11 cellular contexts compared by ENCODE assay signal in the genomic region with DNA sequence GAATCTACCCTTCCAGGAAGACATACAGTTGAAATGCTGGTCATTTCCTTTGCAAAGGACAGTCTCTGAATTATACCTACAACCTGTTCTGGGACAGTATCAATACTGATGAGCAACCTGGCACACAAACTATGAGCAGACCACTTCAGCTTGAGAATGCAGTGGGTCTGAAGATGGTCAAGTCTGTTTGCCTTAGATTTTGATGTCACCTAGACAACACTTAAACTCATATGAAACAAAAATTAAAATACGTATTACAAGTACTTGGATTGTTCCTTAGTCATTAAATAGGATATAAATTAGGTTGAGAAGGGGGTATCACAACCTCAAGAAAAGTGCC. TPM values are rescaled to one million over a fixed set of nuclear protein-coding genes. Genes with fewer than 3 reads are reported as not detected.
DNase-seq lines count a peak whose midpoint lies in the region; ATAC-seq, FAIRE-seq and TF ChIP-seq lines count a peak whose summit lies in the region.
"Had no signal": no experiment of that assay in that cellular context is flagged by ENCODE, and none has a peak within 500 bp of the region (broad histone marks: within the 10 kb centered on the region; RNA-seq: fewer than 3 reads in every experiment).

No MANE protein-coding gene starts in this region.

- POLR2A ChIA-PET in CD8-positive, alpha-beta T cell (lab: Charles Lee): interaction anchor here (0.7 to 1.1 kb wide), 3 partner anchors 19 to 924 kb away, joined by 3 to 4 read pairs (median 3); no protein-coding TSS in a partner anchor

- no peak overlapping the region for H3K27ac ChIP-seq in CD8-positive, alpha-beta T cell (ENCODE audit: low read depth, low read length)
- H3K27ac ChIP-seq in HUES48 (ENCODE audit: low read depth, low read length): peak overlapping the region; percentile 36
- H3K27ac ChIP-seq in astrocyte (ENCODE audit: low read depth, low read length): no peak overlapping the region

- FAIRE-seq in astrocyte (lab: Jason Lieb, UNC): no peak

- no peak overlapping the region for H2AFZ ChIP-seq in astrocyte (ENCODE audit: low read depth, low read length)

- peak overlapping the region; percentile 89 for H3K4me2 ChIP-seq in astrocyte (ENCODE audit: low read length)

- H4K20me1 ChIP-seq in astrocyte (ENCODE audit: insufficient read depth, low read length): peaks cover 59% of the 10 kb centered on the region

- H3K4me3 ChIP-seq in CD8-positive, alpha-beta T cell (ENCODE audit: low read depth, low read length): no peak overlapping the region
- H3K4me3 ChIP-seq in HUES48 (ENCODE audit: low read depth, low read length) (peak overlapping the region; percentile 99), astrocyte (ENCODE audit: insufficient read depth, low read depth, low read length) (peak overlapping the region; percentile 92)
- H3K4me3 ChIP-seq: thyroid gland had no signal

- H3K27me3 Mint-ChIP-seq in CD8-positive, alpha-beta T cell (ENCODE audit: low read depth): no peaks in the 10 kb centered on the region
- no peaks in the 10 kb centered on the region for H3K27me3 Mint-ChIP-seq in astrocyte (ENCODE audit: low read depth, unreplicated experiment)
- no peaks in the 10 kb centered on the region for H3K27me3 Mint-ChIP-seq in nephron (ENCODE audit: low read depth)

- TF ChIP-seq CTCF in CD8-positive, alpha-beta T cell (IDR thresholded peaks at IDR 0.05): no peak
- no peak for TF ChIP-seq CTCF in astrocyte (IDR thresholded peaks at IDR 0.05; ENCODE audit: insufficient read depth, low read depth, low read length)
- TF ChIP-seq CTCF in nephron (IDR thresholded peaks at IDR 0.05; ENCODE audit: unreplicated experiment in 3 of 3): no peak
- no peak for TF ChIP-seq CTCF in GM10266 (IDR thresholded peaks at IDR 0.05; ENCODE audit: control insufficient read depth, insufficient read depth, low read depth, missing control alignments)

- peaks cover 77% of the 10 kb centered on the region for H3K36me3 Mint-ChIP-seq in CD8-positive, alpha-beta T cell
- H3K36me3 Mint-ChIP-seq in astrocyte (ENCODE audit: low read depth, unreplicated experiment): peaks cover 18% of the 10 kb centered on the region
- H3K36me3 Mint-ChIP-seq in nephron (ENCODE audit: low read depth): peaks cover 43% of the 10 kb centered on the region

- CTCF ChIA-PET in CD8-positive, alpha-beta T cell (lab: Charles Lee): interaction anchor here (4.8 kb wide), 1 partner anchor 19 kb away, joined by 23 read pairs; no protein-coding TSS in a partner anchor

- H3K4me1 Mint-ChIP-seq in CD8-positive, alpha-beta T cell (ENCODE audit: low read depth): peaks cover 65% of the 10 kb centered on the region
- H3K4me1 Mint-ChIP-seq in astrocyte (ENCODE audit: low read depth, unreplicated experiment): peaks cover 20% of the 10 kb centered on the region
- H3K4me1 Mint-ChIP-seq in nephron: peaks cover 35% of the 10 kb centered on the region

- H3K79me2 ChIP-seq in astrocyte (ENCODE audit: insufficient read depth, low read length): peaks cover 82% of the 10 kb centered on the region

- peaks cover 19% of the 10 kb centered on the region for H3K36me3 ChIP-seq in CD8-positive, alpha-beta T cell (ENCODE audit: insufficient read depth, low read length)
- H3K36me3 ChIP-seq in HUES48 (ENCODE audit: control insufficient read depth, insufficient read depth, low read length) (peaks cover 60% of the 10 kb centered on the region), astrocyte (ENCODE audit: insufficient read depth, low read length) (peaks cover 45% of the 10 kb centered on the region)

- H3K27me3 ChIP-seq in CD8-positive, alpha-beta T cell (ENCODE audit: insufficient read depth, low read length): no peaks in the 10 kb centered on the region
- H3K27me3 ChIP-seq in HUES48 (ENCODE audit: control insufficient read depth, insufficient read depth, low read length) (no peaks in the 10 kb centered on the region), astrocyte (ENCODE audit: insufficient read depth, low read length) (no peaks in the 10 kb centered on the region)
- H3K27me3 ChIP-seq: thyroid gland had no signal

- peaks cover 53% of the 10 kb centered on the region for H3K4me1 ChIP-seq in CD8-positive, alpha-beta T cell (ENCODE audit: insufficient read depth, low read length)
- H3K4me1 ChIP-seq in HUES48 (ENCODE audit: control insufficient read depth, insufficient read depth, low read length) (peaks cover 15% of the 10 kb centered on the region), astrocyte (ENCODE audit: insufficient read depth, low read length) (peaks cover 29% of the 10 kb centered on the region)

- no peak for DNase-seq in CD8-positive, alpha-beta T cell
- DNase-seq in astrocyte (ENCODE audit: low read depth) (no peak), NCI-H1105 (lab: John Stamatoyannopoulos, UW) (no peak), GM10266 (ENCODE audit: extremely low spot score) (no peak), NCI-H2081 (lab: John Stamatoyannopoulos, UW) (no peak)
- DNase-seq: GDM1, NCI-H526 treated with DMSO at 0.1 percent for 48 hours, thyroid gland had no signal

- H3K27ac Mint-ChIP-seq in CD8-positive, alpha-beta T cell: peak overlapping the region; percentile 95
- H3K27ac Mint-ChIP-seq in astrocyte (ENCODE audit: unreplicated experiment): peak overlapping the region; percentile 3
- H3K27ac Mint-ChIP-seq in nephron: peak overlapping the region; percentile 28 to 85 (median 30)

- H3K9me3 ChIP-seq in CD8-positive, alpha-beta T cell (ENCODE audit: low read length): no peaks in the 10 kb centered on the region
- H3K9me3 ChIP-seq in HUES48 (ENCODE audit: control insufficient read depth, insufficient read depth, low read length): no peaks in the 10 kb centered on the region
- no peaks in the 10 kb centered on the region for H3K9me3 ChIP-seq in astrocyte (ENCODE audit: insufficient read depth, low read depth, low read length)
- H3K9me3 ChIP-seq: thyroid gland had no signal

- intact Hi-C loops in CD8-positive, alpha-beta T cell (cut with DNase I, micrococcal nuclease): loop anchor here (10.0 kb wide), 3 partner anchors 711 to 1401 kb away; a partner anchor contains a TSS

- no peak for ATAC-seq in CD8-positive, alpha-beta T cell
- ATAC-seq in HG02798 (IDR thresholded peaks at IDR 0.05; ENCODE audit: poor library complexity, unreplicated experiment): no peak

- no peak overlapping the region for H3K9ac ChIP-seq in HUES48 (ENCODE audit: low read depth, low read length)
- peak overlapping the region; percentile 98 for H3K9ac ChIP-seq in astrocyte (ENCODE audit: low read length)

- peak overlapping the region; percentile 96 for H3K4me3 Mint-ChIP-seq in CD8-positive, alpha-beta T cell
- H3K4me3 Mint-ChIP-seq in astrocyte (ENCODE audit: unreplicated experiment): peak overlapping the region; percentile 99
- H3K4me3 Mint-ChIP-seq in nephron: peak overlapping the region; percentile 97 to 99 (median 99)

- H3K9me3 Mint-ChIP-seq in CD8-positive, alpha-beta T cell: no peaks in the 10 kb centered on the region
- H3K9me3 Mint-ChIP-seq in astrocyte (ENCODE audit: unreplicated experiment) (no peaks in the 10 kb centered on the region), nephron (no peaks in the 10 kb centered on the region)

RNA-seq across cellular contexts. Expression of a gene that starts 3.5 kb away (rescaled TPM):
- 100 to 1,000 TPM; 621 to 637 TPM for total RNA-seq in CD8-positive, alpha-beta T cell
- 143 and 176 TPM in 2 replicates for total RNA-seq in astrocyte

RNA-seq across cellular contexts. Expression of a gene that starts 4.3 kb away (rescaled TPM):
- 10 to 100 TPM; 28.6 to 34.4 TPM for total RNA-seq in CD8-positive, alpha-beta T cell
- total RNA-seq in astrocyte: 20.1 and 20.9 TPM in 2 replicates

RNA-seq across cellular contexts. Expression of a gene that starts 6.9 kb away (rescaled TPM):
- total RNA-seq in CD8-positive, alpha-beta T cell: 10 to 100 TPM; 40.3 to 43.1 TPM
- 24.3 and 26.0 TPM in 2 replicates for total RNA-seq in astrocyte

RNA-seq across cellular contexts. Expression of a gene that starts 7.2 kb away (rescaled TPM):
- total RNA-seq in CD8-positive, alpha-beta T cell: 100 to 1,000 TPM; 316 to 336 TPM
- total RNA-seq in astrocyte: 45.5 and 47.2 TPM in 2 replicates

RNA-seq across cellular contexts. Expression of a gene that starts 22.8 kb away (rescaled TPM):
- total RNA-seq in CD8-positive, alpha-beta T cell: 10 to 100 TPM; 23.9 to 27.8 TPM
- 177 and 179 TPM in 2 replicates for total RNA-seq in astrocyte

Comparison
In these comparisons a context has a peak if more than half of its experiments do, and no peak if none do; other contexts are left out.
1. H3K27ac Mint-ChIP-seq: peak in every context shown above with its lines; median percentile 95 in CD8-positive, alpha-beta T cell; 30 in nephron; 3 in astrocyte.